Comparison of ENCODE assay signal across 17 cellular contexts in genomic region chr16:57634171-57634570, GRCh38. TPM values are rescaled to one million over a fixed set of nuclear protein-coding genes. Genes with fewer than 3 reads are reported as not detected.
A peak's percentile ranks its signal among the peaks of the same experiment; 100 is the strongest.
DNase-seq lines count a peak whose midpoint lies in the region; ATAC-seq and TF ChIP-seq lines count a peak whose summit lies in the region.
"Had no signal": no experiment of that assay in that cellular context is flagged by ENCODE, and none has a peak within 500 bp of the region (broad histone marks: within the 10 kb centered on the region; RNA-seq: fewer than 3 reads in every experiment).

No MANE protein-coding gene starts in this region.

- no peak overlapping the region for H3K4me3 ChIP-seq in hepatocyte
- H3K4me3 ChIP-seq in tibial nerve = no peak overlapping the region
- H3K4me3 ChIP-seq: GM12878, lung, ovary had no signal

- H3K9me2 ChIP-seq in hepatocyte (replicated peaks; ENCODE audit: insufficient read depth) = no peaks in the 10 kb centered on the region

- intact Hi-C loops in activated CD8-positive, alpha-beta T cell treated with anti-CD3 and anti-CD28 coated beads for 36 hours (cut with micrococcal nuclease) = no loop called here

- no peaks in the 10 kb centered on the region for H3K9me3 Mint-ChIP-seq in activated CD8-positive, alpha-beta T cell treated with anti-CD3 and anti-CD28 coated beads for 36 hours
- H3K9me3 Mint-ChIP-seq in activated CD8-positive, alpha-beta T cell treated with anti-CD3 and anti-CD28 coated beads, Interleukin-2, amount 10 ng/mL, durations not matched to agents 7 days and 5 days (ENCODE audit: insufficient read depth) = no peaks in the 10 kb centered on the region
- H3K9me3 Mint-ChIP-seq: dendritic cell treated with granulocyte-macrophage colony-stimulating factor and Interleukin-4, amounts not matched to agents 40 ng/mL and 50 ng/mL, for 4 days had no signal

- peaks cover 37% of the 10 kb centered on the region for H3K79me2 ChIP-seq in hepatocyte

- H2AFZ ChIP-seq in hepatocyte = no peak overlapping the region

- H4K20me1 ChIP-seq in hepatocyte (ENCODE audit: insufficient read depth, poor library complexity, severe bottlenecking) = no peaks in the 10 kb centered on the region

- CTCF ChIA-PET in activated CD8-positive, alpha-beta T cell treated with anti-CD3 and anti-CD28 coated beads for 36 hours (lab: Charles Lee) = interaction anchor here (1.4 to 8.4 kb wide), 2 partner anchors 15 to 58 kb away, joined by 4 to 74 read pairs; no protein-coding TSS in a partner anchor
- CTCF ChIA-PET in activated CD8-positive, alpha-beta T cell treated with anti-CD3 and anti-CD28 coated beads, Interleukin-2, amount 10 ng/mL, durations not matched to agents 7 days and 5 days (lab: Charles Lee) = interaction anchor here (1.3 to 2.3 kb wide), 4 partner anchors 14 to 43 kb away, joined by 3 to 7 read pairs (median 6); no protein-coding TSS in a partner anchor

- no peaks in the 10 kb centered on the region for H3K27me3 ChIP-seq in hepatocyte
- H3K27me3 ChIP-seq in tibial nerve = peaks cover 0 to under 1% of the 10 kb centered on the region in 2 donors
- H3K27me3 ChIP-seq: ovary had no signal

- no peaks in the 10 kb centered on the region for H3K36me3 ChIP-seq in hepatocyte (replicated peaks; ENCODE audit: insufficient read depth, low read depth)
- H3K36me3 ChIP-seq in tibial nerve = no peaks in the 10 kb centered on the region
- H3K36me3 ChIP-seq: ovary had no signal

- no peaks in the 10 kb centered on the region for H3K36me3 Mint-ChIP-seq in activated CD8-positive, alpha-beta T cell treated with anti-CD3 and anti-CD28 coated beads for 36 hours (ENCODE audit: low read depth)
- no peaks in the 10 kb centered on the region for H3K36me3 Mint-ChIP-seq in activated CD8-positive, alpha-beta T cell treated with anti-CD3 and anti-CD28 coated beads, Interleukin-2, amount 10 ng/mL, durations not matched to agents 7 days and 5 days (ENCODE audit: low read depth)
- H3K36me3 Mint-ChIP-seq: activated naive CD8-positive, alpha-beta T cell had no signal

- no peak for TF ChIP-seq POLR2A in tibial nerve (IDR thresholded peaks at IDR 0.05)

- peaks cover 2% of the 10 kb centered on the region for H3K4me1 Mint-ChIP-seq in activated CD8-positive, alpha-beta T cell treated with anti-CD3 and anti-CD28 coated beads for 36 hours (ENCODE audit: low read depth)
- peaks cover 3% of the 10 kb centered on the region for H3K4me1 Mint-ChIP-seq in activated CD8-positive, alpha-beta T cell treated with anti-CD3 and anti-CD28 coated beads, Interleukin-2, amount 10 ng/mL, durations not matched to agents 7 days and 5 days (ENCODE audit: low read depth)

- POLR2A ChIA-PET in activated CD8-positive, alpha-beta T cell treated with anti-CD3 and anti-CD28 coated beads for 36 hours (lab: Charles Lee) = no interaction called here
- POLR2A ChIA-PET in activated CD8-positive, alpha-beta T cell treated with anti-CD3 and anti-CD28 coated beads, Interleukin-2, amount 10 ng/mL, durations not matched to agents 7 days and 5 days (lab: Charles Lee) = interaction anchor here (1.0 to 1.5 kb wide), 2 partner anchors 13 to 25 kb away, joined by 3 to 5 read pairs; no protein-coding TSS in a partner anchor

- no peak for DNase-seq in activated CD8-positive, alpha-beta T cell treated with anti-CD3 and anti-CD28 coated beads for 36 hours
- DNase-seq in activated CD8-positive, alpha-beta T cell treated with anti-CD3 and anti-CD28 coated beads, Interleukin-2, amount 10 ng/mL, durations not matched to agents 7 days and 5 days = no peak
- DNase-seq in T1000 (lab: John Stamatoyannopoulos, UW) = peak; percentile 65
- no peak for DNase-seq in hepatocyte (ENCODE audit: low spot score)
- no peak for DNase-seq in tibial nerve (ENCODE audit: low spot score in 2 of 2)
- DNase-seq in Kasumi-1 (lab: John Stamatoyannopoulos, UW) = no peak
- DNase-seq in NCI-H187 (lab: John Stamatoyannopoulos, UW) = no peak
- DNase-seq: DMS 273 treated with DMSO at 0.1 percent for 48 hours; ovary; stimulated activated naive CD4-positive, alpha-beta T cell treated with Interleukin-2 at 50 U/mL for 16 hours had no signal

- no peaks in the 10 kb centered on the region for H3K9me3 ChIP-seq in hepatocyte (ENCODE audit: low read depth)
- H3K9me3 ChIP-seq in tibial nerve = no peaks in the 10 kb centered on the region
- H3K9me3 ChIP-seq: ovary had no signal

- H3K4me2 ChIP-seq in hepatocyte = no peak overlapping the region

- H3K4me3 Mint-ChIP-seq in activated CD8-positive, alpha-beta T cell treated with anti-CD3 and anti-CD28 coated beads for 36 hours = no peak overlapping the region
- H3K4me3 Mint-ChIP-seq in activated CD8-positive, alpha-beta T cell treated with anti-CD3 and anti-CD28 coated beads, Interleukin-2, amount 10 ng/mL, durations not matched to agents 7 days and 5 days = no peak overlapping the region
- H3K4me3 Mint-ChIP-seq: activated naive CD8-positive, alpha-beta T cell; dendritic cell treated with granulocyte-macrophage colony-stimulating factor and Interleukin-4, amounts not matched to agents 40 ng/mL and 50 ng/mL, for 4 days had no signal

- H3K4me1 ChIP-seq in hepatocyte (ENCODE audit: insufficient read depth) = peaks cover 37% of the 10 kb centered on the region
- H3K4me1 ChIP-seq in tibial nerve = peaks cover 0 to 85% (median 61%) of the 10 kb centered on the region in 4 donors

- H3K27ac Mint-ChIP-seq in activated CD8-positive, alpha-beta T cell treated with anti-CD3 and anti-CD28 coated beads for 36 hours = no peak overlapping the region
- no peak overlapping the region for H3K27ac Mint-ChIP-seq in activated CD8-positive, alpha-beta T cell treated with anti-CD3 and anti-CD28 coated beads, Interleukin-2, amount 10 ng/mL, durations not matched to agents 7 days and 5 days
- H3K27ac Mint-ChIP-seq: activated naive CD8-positive, alpha-beta T cell; dendritic cell treated with granulocyte-macrophage colony-stimulating factor and Interleukin-4, amounts not matched to agents 40 ng/mL and 50 ng/mL, for 4 days had no signal

- peak overlapping the region; percentile 92 for H3K27ac ChIP-seq in hepatocyte
- H3K27ac ChIP-seq in tibial nerve = peak overlapping the region in 3 of 4 donors; percentile 21 to 95 (median 86)
- H3K27ac ChIP-seq: 22Rv1, ovary had no signal

- peak in 1 of 2 donors; percentile 8 for TF ChIP-seq EP300 in tibial nerve (IDR thresholded peaks at IDR 0.05)

- no peak for TF ChIP-seq CTCF in activated CD8-positive, alpha-beta T cell treated with anti-CD3 and anti-CD28 coated beads for 36 hours (IDR thresholded peaks at IDR 0.05)
- TF ChIP-seq CTCF in hepatocyte (IDR thresholded peaks at IDR 0.05; ENCODE audit: poor library complexity) (no peak), tibial nerve (IDR thresholded peaks at IDR 0.05) (no peak)

- peaks cover 3% of the 10 kb centered on the region for H3K27me3 Mint-ChIP-seq in activated CD8-positive, alpha-beta T cell treated with anti-CD3 and anti-CD28 coated beads for 36 hours
- peaks cover 16% of the 10 kb centered on the region for H3K27me3 Mint-ChIP-seq in activated CD8-positive, alpha-beta T cell treated with anti-CD3 and anti-CD28 coated beads, Interleukin-2, amount 10 ng/mL, durations not matched to agents 7 days and 5 days (ENCODE audit: low read depth)

- peak; percentile 25 for ATAC-seq in activated CD8-positive, alpha-beta T cell treated with anti-CD3 and anti-CD28 coated beads for 36 hours
- ATAC-seq in activated CD8-positive, alpha-beta T cell treated with anti-CD3 and anti-CD28 coated beads, Interleukin-2, amount 10 ng/mL, durations not matched to agents 7 days and 5 days = no peak
- no peak for ATAC-seq in HG02970 (IDR thresholded peaks at IDR 0.05; ENCODE audit: low FRiP score, unreplicated experiment)
- ATAC-seq: GM12878 had no signal

- WGBS in hepatocyte (ENCODE audit: low lambda C conversion rate, missing lambda C conversion rate) = 91% methylated on average over 4 of the region's 4 CpGs
- 42 to 47% methylated on average over 4 of the region's 4 CpGs for WGBS in tibial nerve, 2 donors

RNA-seq across cellular contexts. Expression of gene ADGRG1, which starts 5.7 kb away (rescaled TPM):
- 1 to 10 TPM; 4.9 to 8.5 TPM for total RNA-seq in activated CD8-positive, alpha-beta T cell treated with anti-CD3 and anti-CD28 coated beads for 36 hours
- 1 to 10 TPM; 3.3 to 3.7 TPM for total RNA-seq in activated CD8-positive, alpha-beta T cell treated with anti-CD3 and anti-CD28 coated beads, Interleukin-2, amount 10 ng/mL, durations not matched to agents 7 days and 5 days
- total RNA-seq in hepatocyte = 29.6 and 45.9 TPM in 2 replicates
- 58.0 and 61.1 TPM in 2 replicates for polyA plus RNA-seq in hepatocyte
- 10 to 100 TPM in 3 of 4 donors, 1 to 10 TPM in 1; 9.0 to 59.4 (median 41.8) TPM for total RNA-seq in tibial nerve

RNA-seq across cellular contexts. Expression of gene ADGRG3, which starts 33.9 kb away (rescaled TPM):
- total RNA-seq in activated CD8-positive, alpha-beta T cell treated with anti-CD3 and anti-CD28 coated beads for 36 hours = not detected
- total RNA-seq in activated CD8-positive, alpha-beta T cell treated with anti-CD3 and anti-CD28 coated beads, Interleukin-2, amount 10 ng/mL, durations not matched to agents 7 days and 5 days = under 1 TPM in 1 of 2 experiments, not detected in 1; 0.13 TPM
- total RNA-seq in hepatocyte = 0.20 TPM in 1 of 2 replicates, not detected in the other
- polyA plus RNA-seq in hepatocyte = not detected in 2 replicates
- total RNA-seq in tibial nerve = 1 to 10 TPM in 1 of 4 donors, under 1 TPM in 2, not detected in 1; 0.21 to 1.8 (median 0.90) TPM
- total RNA-seq: activated CD8-positive, alpha-beta memory T cell treated with anti-CD3 and anti-CD28 coated beads for 36 hours; GM12878 had no signal
